Comparison of ENCODE assay signal across 1 cellular context in genomic region chr19:58154679-58155648, GRCh38.
TF ChIP-seq lines count a peak whose summit lies in the region.

No MANE protein-coding gene starts in this region.

TF ChIP-seq in GM12878, 131 proteins besides CTCF, POLR2A, EP300 and RAD21 (continued from another document):
- TF ChIP-seq E4F1 (IDR thresholded peaks at IDR 0.05; ENCODE audit: borderline replicate concordance, partially characterized antibody): no peak
- peak; percentile 56; the same call in 1 of the 2 replicates for TF ChIP-seq ATF3 (IDR thresholded peaks at IDR 0.05; ENCODE audit: borderline replicate concordance, extremely low read depth, low read depth, low read length)
- TF ChIP-seq MAX (IDR thresholded peaks at IDR 0.05; ENCODE audit: low read depth, low read length): no peak
- TF ChIP-seq SMC3 (IDR thresholded peaks at IDR 0.05; ENCODE audit: borderline replicate concordance, low read length): peak; percentile 65; the same call in 1 of the 2 replicates
- peak; percentile 65 for TF ChIP-seq NRF1 (conservative IDR thresholded peaks at IDR 0.05; ENCODE audit: low read depth, low read length)
- TF ChIP-seq, protein P1, sequence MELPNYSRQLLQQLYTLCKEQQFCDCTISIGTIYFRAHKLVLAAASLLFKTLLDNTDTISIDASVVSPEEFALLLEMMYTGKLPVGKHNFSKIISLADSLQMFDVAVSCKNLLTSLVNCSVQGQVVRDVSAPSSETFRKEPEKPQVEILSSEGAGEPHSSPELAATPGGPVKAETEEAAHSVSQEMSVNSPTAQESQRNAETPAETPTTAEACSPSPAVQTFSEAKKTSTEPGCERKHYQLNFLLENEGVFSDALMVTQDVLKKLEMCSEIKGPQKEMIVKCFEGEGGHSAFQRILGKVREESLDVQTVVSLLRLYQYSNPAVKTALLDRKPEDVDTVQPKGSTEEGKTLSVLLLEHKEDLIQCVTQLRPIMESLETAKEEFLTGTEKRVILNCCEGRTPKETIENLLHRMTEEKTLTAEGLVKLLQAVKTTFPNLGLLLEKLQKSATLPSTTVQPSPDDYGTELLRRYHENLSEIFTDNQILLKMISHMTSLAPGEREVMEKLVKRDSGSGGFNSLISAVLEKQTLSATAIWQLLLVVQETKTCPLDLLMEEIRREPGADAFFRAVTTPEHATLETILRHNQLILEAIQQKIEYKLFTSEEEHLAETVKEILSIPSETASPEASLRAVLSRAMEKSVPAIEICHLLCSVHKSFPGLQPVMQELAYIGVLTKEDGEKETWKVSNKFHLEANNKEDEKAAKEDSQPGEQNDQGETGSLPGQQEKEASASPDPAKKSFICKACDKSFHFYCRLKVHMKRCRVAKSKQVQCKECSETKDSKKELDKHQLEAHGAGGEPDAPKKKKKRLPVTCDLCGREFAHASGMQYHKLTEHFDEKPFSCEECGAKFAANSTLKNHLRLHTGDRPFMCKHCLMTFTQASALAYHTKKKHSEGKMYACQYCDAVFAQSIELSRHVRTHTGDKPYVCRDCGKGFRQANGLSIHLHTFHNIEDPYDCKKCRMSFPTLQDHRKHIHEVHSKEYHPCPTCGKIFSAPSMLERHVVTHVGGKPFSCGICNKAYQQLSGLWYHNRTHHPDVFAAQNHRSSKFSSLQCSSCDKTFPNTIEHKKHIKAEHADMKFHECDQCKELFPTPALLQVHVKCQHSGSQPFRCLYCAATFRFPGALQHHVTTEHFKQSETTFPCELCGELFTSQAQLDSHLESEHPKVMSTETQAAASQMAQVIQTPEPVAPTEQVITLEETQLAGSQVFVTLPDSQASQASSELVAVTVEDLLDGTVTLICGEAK (IDR thresholded peaks at IDR 0.05; ENCODE audit: borderline replicate concordance): 0 out of 2 replicates have a peak, but pooled peaks have one; percentile 36
- no peak for TF ChIP-seq IKZF2 (IDR thresholded peaks at IDR 0.05)
- no peak for TF ChIP-seq CHD1 (IDR thresholded peaks at IDR 0.05; ENCODE audit: low read depth, low read length)
- peak; percentile 43; the same call in 1 of the 2 replicates for TF ChIP-seq ELK1 (IDR thresholded peaks at IDR 0.05; ENCODE audit: low read depth, low read length)
- peak; percentile 66 for TF ChIP-seq IKZF1 (conservative IDR thresholded peaks at IDR 0.05)
- TF ChIP-seq PAX5 (IDR thresholded peaks at IDR 0.05; ENCODE audit: borderline replicate concordance, low read depth, low read length): peak; percentile 72
- TF ChIP-seq GABPA (IDR thresholded peaks at IDR 0.05; ENCODE audit: low read depth): peak; percentile 74
- no peak for TF ChIP-seq SPI1 (IDR thresholded peaks at IDR 0.05; ENCODE audit: borderline replicate concordance, insufficient read depth, low read depth, low read length)
- TF ChIP-seq LARP7 (IDR thresholded peaks at IDR 0.05): no peak
- peak; percentile 70 for TF ChIP-seq YY1 (IDR thresholded peaks at IDR 0.05; ENCODE audit: low read depth, low read length)
- peak; percentile 69 for TF ChIP-seq SIX5 (IDR thresholded peaks at IDR 0.05; ENCODE audit: low read depth, low read length, severe bottlenecking)
- TF ChIP-seq ZZZ3 (IDR thresholded peaks at IDR 0.05; ENCODE audit: control insufficient read depth, insufficient read length, low read depth): no peak
- peak; percentile 50 for TF ChIP-seq RUNX3 (IDR thresholded peaks at IDR 0.05; ENCODE audit: low read length)
- TF ChIP-seq TAF1 (IDR thresholded peaks at IDR 0.05; ENCODE audit: borderline replicate concordance, low read depth, low read length): no peak
